8 cellular contexts compared by ENCODE assay signal in genomic region chr15:68277605-68278344, GRCh38. TPM values are rescaled to one million over a fixed set of nuclear protein-coding genes. Genes with fewer than 3 reads are reported as not detected.
DNase-seq lines count a peak whose midpoint lies in the region; ATAC-seq, FAIRE-seq and TF ChIP-seq lines count a peak whose summit lies in the region.

Gene FEM1B (plus strand): TSS chr15:68277745. CDS start chr15:68278418, 673 bp downstream.

- H3K9me3 ChIP-seq in ascending aorta (no peaks in the 10 kb centered on the region), right cardiac atrium (ENCODE audit: control insufficient read depth, low read length) (no peaks in the 10 kb centered on the region), vagina (no peaks in the 10 kb centered on the region)

- H3K27me3 ChIP-seq in ascending aorta (no peaks in the 10 kb centered on the region), right cardiac atrium (ENCODE audit: control insufficient read depth, insufficient read depth) (no peaks in the 10 kb centered on the region), rectal smooth muscle tissue (ENCODE audit: control insufficient read depth, insufficient read depth, low read length) (no peaks in the 10 kb centered on the region), vagina (no peaks in the 10 kb centered on the region)

- peaks cover 24% of the 10 kb centered on the region for H3K36me3 Mint-ChIP-seq in T-helper 2 cell treated with Interferon-gamma antibody and Interleukin-4, amounts not matched to agents 5 μg/mL and 100 μg/mL, for 36 hours (ENCODE audit: low read depth)

- peak within 1 kb of the TSS; percentile 89 for H3K9ac ChIP-seq in rectal smooth muscle tissue (ENCODE audit: low read length)

- peak within 1 kb of the TSS; percentile 97 for H3K27ac Mint-ChIP-seq in T-helper 2 cell treated with Interferon-gamma antibody and Interleukin-4, amounts not matched to agents 5 μg/mL and 100 μg/mL, for 36 hours

- peaks cover 38% of the 10 kb centered on the region for H3K4me1 Mint-ChIP-seq in T-helper 2 cell treated with Interferon-gamma antibody and Interleukin-4, amounts not matched to agents 5 μg/mL and 100 μg/mL, for 36 hours (ENCODE audit: low read depth)

- H3K27me3 Mint-ChIP-seq in T-helper 2 cell treated with Interferon-gamma antibody and Interleukin-4, amounts not matched to agents 5 μg/mL and 100 μg/mL, for 36 hours (ENCODE audit: low read depth): no peaks in the 10 kb centered on the region

- DNase-seq in GM18507 (ENCODE audit: extremely low spot score, insufficient read length, low read depth) (peak; percentile 79), NCI-H2029 (lab: John Stamatoyannopoulos, UW) (peak; percentile 69), ascending aorta (ENCODE audit: low spot score in 2 of 2) (peak; percentile 56 to 94), right cardiac atrium (peak; percentile 90 to 95 (median 95)), vagina (ENCODE audit: extremely low spot score in 2 of 2) (peak in 1 of 2 donors; percentile 96)
- peak; percentile 88 for DNase-seq in T-helper 2 cell treated with Interferon-gamma antibody and Interleukin-4, amounts not matched to agents 5 μg/mL and 100 μg/mL, for 36 hours (ENCODE audit: low spot score)

- H3K4me1 ChIP-seq in ascending aorta (peaks cover 3 to 24% of the 10 kb centered on the region in 2 donors), right cardiac atrium (ENCODE audit: control insufficient read depth, insufficient read depth, low read length) (peaks cover 3% of the 10 kb centered on the region), rectal smooth muscle tissue (ENCODE audit: control insufficient read depth, insufficient read depth, low read length) (peaks cover 28% of the 10 kb centered on the region), vagina (peaks cover 57% of the 10 kb centered on the region)

- peak in 1 of 2 donors; percentile 43 for TF ChIP-seq POLR2A in vagina (IDR thresholded peaks at IDR 0.05)

- H3K27ac ChIP-seq in ascending aorta (peak within 1 kb of the TSS; percentile 99), right cardiac atrium (ENCODE audit: low read length) (peak within 1 kb of the TSS; percentile 96), rectal smooth muscle tissue (ENCODE audit: low read depth, low read length) (peak within 1 kb of the TSS; percentile 100), vagina (peak within 1 kb of the TSS; percentile 99)

- TF ChIP-seq CTCF in ascending aorta (IDR thresholded peaks at IDR 0.05) (no peak), vagina (IDR thresholded peaks at IDR 0.05) (peak in 1 of 3 experiments; percentile 21)

- peak within 1 kb of the TSS; percentile 74 to 93 for H3K4me3 ChIP-seq in ascending aorta
- H3K4me3 ChIP-seq in right cardiac atrium (ENCODE audit: low read length): peak within 1 kb of the TSS; percentile 60
- peak within 1 kb of the TSS; percentile 100 for H3K4me3 ChIP-seq in rectal smooth muscle tissue (ENCODE audit: low read length)
- H3K4me3 ChIP-seq in vagina: peak within 1 kb of the TSS; percentile 82 to 91

- WGBS in right cardiac atrium: under 1% methylated on average over 85 of the region's 85 CpGs

- ATAC-seq in HG02973 (IDR thresholded peaks at IDR 0.05; ENCODE audit: unreplicated experiment) (peak; percentile 70), right cardiac atrium (peak; percentile 93)

- H3K4me3 Mint-ChIP-seq in T-helper 2 cell treated with Interferon-gamma antibody and Interleukin-4, amounts not matched to agents 5 μg/mL and 100 μg/mL, for 36 hours: peak within 1 kb of the TSS; percentile 99

- no peaks in the 10 kb centered on the region for H3K9me3 Mint-ChIP-seq in T-helper 2 cell treated with Interferon-gamma antibody and Interleukin-4, amounts not matched to agents 5 μg/mL and 100 μg/mL, for 36 hours

- intact Hi-C loops in ascending aorta (cut with DNase I): loop anchor here (2.0 to 5.0 kb wide), 3 partner anchors 21 to 540 kb away; no protein-coding TSS in a partner anchor
- intact Hi-C loops in right cardiac atrium (cut with DNase I): no loop called here
- intact Hi-C loops in vagina (cut with DNase I): no loop called here

- H3K36me3 ChIP-seq in ascending aorta (no peaks in the 10 kb centered on the region), rectal smooth muscle tissue (ENCODE audit: control insufficient read depth, insufficient read depth, low read length) (no peaks in the 10 kb centered on the region), vagina (no peaks in the 10 kb centered on the region)

- peak; percentile 81 for FAIRE-seq in GM18507 (lab: Jason Lieb, UNC)

RNA-seq across cellular contexts. Expression of gene FEM1B, which starts in this region (rescaled TPM):
- total RNA-seq in ascending aorta (57.0 TPM), right cardiac atrium (10 to 100 TPM; 53.5 to 86.9 (median 57.4) TPM), vagina (38.3 TPM)
- 13.8 TPM for polyA plus RNA-seq in right cardiac atrium
